31 cellular contexts compared by ENCODE assay signal in the genomic region with DNA sequence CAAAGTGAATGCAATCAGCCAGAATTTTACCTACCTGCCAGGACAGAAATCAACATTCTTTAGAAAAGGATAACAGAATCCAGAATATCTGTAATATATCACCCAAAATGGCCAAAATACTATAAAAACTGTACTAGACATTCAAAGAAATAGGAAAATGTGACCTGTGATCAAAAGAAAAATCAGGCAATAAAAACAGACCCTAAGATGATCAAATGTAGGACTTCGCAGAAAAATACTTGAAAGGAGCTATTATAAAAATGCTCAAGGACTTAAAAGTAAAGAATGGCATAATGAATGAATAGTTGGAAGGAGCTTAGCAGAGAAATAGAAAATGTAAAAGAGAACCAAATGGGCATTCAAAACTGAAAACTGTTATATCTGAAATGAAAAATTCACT. TPM values are rescaled to one million over a fixed set of nuclear protein-coding genes. Genes with fewer than 3 reads are reported as not detected.
"Had no signal": no experiment of that assay in that cellular context is flagged by ENCODE, and none has a peak within 500 bp of the region (broad histone marks: within the 10 kb centered on the region; RNA-seq: fewer than 3 reads in every experiment).

No MANE protein-coding gene starts in this region.

- FAIRE-seq: colon, endometrium, endothelial cell of umbilical vein, frontal cortex had no signal

- H3K27me3 ChIP-seq: colonic mucosa, foreskin keratinocyte, heart left ventricle had no signal

- DNase-seq: colonic mucosa; cortex of kidney; dermis blood vessel endothelial cell; dorsolateral prefrontal cortex; effector CD4-positive, alpha-beta T cell; effector CD8-positive, alpha-beta T cell; effector memory CD4-positive, alpha-beta T cell; effector memory CD8-positive, alpha-beta T cell; endodermal cell; erythroblast; esophagus squamous epithelium; foreskin fibroblast; foreskin keratinocyte; foreskin melanocyte; gastrocnemius medialis; glutamatergic neuron; head of caudate nucleus; heart left ventricle; heart right ventricle had no signal

- H3K4me3 ChIP-seq: colonic mucosa, coronary artery, dorsolateral prefrontal cortex, esophagus muscularis mucosa, esophagus squamous epithelium, gastrocnemius medialis, gastroesophageal sphincter, heart left ventricle, heart right ventricle had no signal

- ATAC-seq: effector memory CD8-positive, alpha-beta T cell; esophagus mucosa; foreskin keratinocyte; gastrocnemius medialis; gastroesophageal sphincter; heart left ventricle; heart right ventricle had no signal

- H3K36me3 ChIP-seq: colonic mucosa, esophagus squamous epithelium, gastrocnemius medialis, gastroesophageal sphincter had no signal

- H3K9me3 ChIP-seq: colonic mucosa, gastrocnemius medialis had no signal

- H3K4me1 ChIP-seq: colonic mucosa, gastrocnemius medialis had no signal

- H3K27me3 Mint-ChIP-seq: dendritic cell treated with granulocyte-macrophage colony-stimulating factor and Interleukin-4, amounts not matched to agents 40 ng/mL and 50 ng/mL, for 4 days had no signal

- H3K4me3 Mint-ChIP-seq: dendritic cell treated with granulocyte-macrophage colony-stimulating factor and Interleukin-4, amounts not matched to agents 40 ng/mL and 50 ng/mL, for 4 days; effector memory CD8-positive, alpha-beta T cell; endodermal cell had no signal

- H3K27ac ChIP-seq: colonic mucosa, coronary artery, dorsolateral prefrontal cortex, epithelial cell of prostate, esophagus muscularis mucosa, esophagus squamous epithelium, foreskin keratinocyte, gastrocnemius medialis, gastroesophageal sphincter, heart left ventricle, heart right ventricle had no signal

- H3K27ac Mint-ChIP-seq: dendritic cell treated with granulocyte-macrophage colony-stimulating factor and Interleukin-4, amounts not matched to agents 40 ng/mL and 50 ng/mL, for 4 days; effector memory CD8-positive, alpha-beta T cell; endodermal cell had no signal

RNA-seq across cellular contexts. Expression of a gene that starts 53.5 kb away (rescaled TPM):
- total RNA-seq: epithelial cell of proximal tubule, frontal cortex, gastrocnemius medialis had no signal
- polyA plus RNA-seq: fibroblast of lung, heart left ventricle had no signal
